In the genomic region with DNA sequence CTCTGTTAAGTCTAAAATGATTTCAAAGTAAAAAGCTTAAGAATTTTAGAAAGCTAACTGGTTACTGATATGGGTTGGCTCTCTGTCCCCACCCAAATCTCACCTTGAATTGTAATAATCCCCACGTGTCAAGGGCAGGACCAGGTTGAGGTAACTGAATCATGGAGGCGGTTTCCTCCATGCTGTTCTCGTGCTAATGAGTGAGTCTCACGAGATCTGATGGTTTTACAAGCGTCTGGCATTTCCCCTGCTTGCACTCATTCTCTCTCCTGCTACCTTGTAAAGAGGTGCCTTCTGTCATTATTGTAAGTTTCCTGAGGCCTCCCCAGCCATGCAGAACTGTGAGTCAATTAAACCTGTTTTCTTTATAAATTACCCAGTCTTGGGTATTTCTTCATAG, we compare ENCODE assay signal across 1 cellular context. TPM values are rescaled to one million over a fixed set of nuclear protein-coding genes. Genes with fewer than 3 reads are reported as not detected.
"Had no signal": no experiment of that assay in that cellular context is flagged by ENCODE, and none has a peak within 500 bp of the region (broad histone marks: within the 10 kb centered on the region; RNA-seq: fewer than 3 reads in every experiment).

No MANE protein-coding gene starts in this region.

RNA-seq across cellular contexts. Expression of gene ATP10A, which starts 7.1 kb away (rescaled TPM):
- total RNA-seq: cardiac muscle cell had no signal
- polyA plus RNA-seq: cardiac muscle cell had no signal
